8 cellular contexts compared by ENCODE assay signal in genomic region chr11:111446404-111447152, GRCh38.
A peak's percentile ranks its signal among the peaks of the same experiment; 100 is the strongest.
DNase-seq lines count a peak whose midpoint lies in the region; ATAC-seq, FAIRE-seq and TF ChIP-seq lines count a peak whose summit lies in the region.

No MANE protein-coding gene starts in this region.

- H3K9me3 ChIP-seq in right lobe of liver: no peaks in the 10 kb centered on the region

- peak; percentile 92 for DNase-seq in CD1c-positive myeloid dendritic cell (ENCODE audit: extremely low spot score)
- DNase-seq in NCI-H510A treated with DMSO at 0.1 percent for 48 hours (lab: John Stamatoyannopoulos, UW): peak; percentile 97
- peak; percentile 73 for DNase-seq in activated CD4-positive, alpha-beta T cell treated with anti-CD3 and anti-CD28 coated beads for 4 hours
- peak; percentile 70 to 77 (median 76) for DNase-seq in right lobe of liver
- peak; percentile 32 for DNase-seq in stimulated activated CD8-positive, alpha-beta memory T cell treated with anti-CD3 and anti-CD28 coated beads, Interleukin-12 subunit alpha, Interleukin-12 subunit beta, amount 100 ng/mL, for 24 hours (ENCODE audit: extremely low read depth)

- no peaks in the 10 kb centered on the region for H3K36me3 ChIP-seq in right lobe of liver

- TF ChIP-seq POLR2A in right lobe of liver (IDR thresholded peaks at IDR 0.05): no peak

- no peaks in the 10 kb centered on the region for H3K4me1 ChIP-seq in right lobe of liver

- peak; percentile 64 for FAIRE-seq in colon (lab: Jason Lieb, UNC)

- ATAC-seq in GM19372 (IDR thresholded peaks at IDR 0.05; ENCODE audit: low read depth, unreplicated experiment) (peak; percentile 91), HG03460 (IDR thresholded peaks at IDR 0.05; ENCODE audit: unreplicated experiment) (peak; percentile 88), right lobe of liver (peak; percentile 97 to 100 (median 98))

- peak; percentile 67 to 88 (median 72) for TF ChIP-seq CTCF in right lobe of liver (IDR thresholded peaks at IDR 0.05)

- H3K27me3 ChIP-seq in right lobe of liver: no peaks in the 10 kb centered on the region

- intact Hi-C loops in right lobe of liver (cut with DNase I): no loop called here

- WGBS in right lobe of liver (ENCODE audit: insufficient coverage, low coverage, low lambda C conversion rate, missing lambda C conversion rate): 15% methylated on average over 4 of the region's 5 CpGs

- H3K27ac ChIP-seq in right lobe of liver: no peak overlapping the region

- H3K4me3 ChIP-seq in right lobe of liver: no peak overlapping the region

Comparison
In these comparisons a context has a peak if more than half of its experiments do, and no peak if none do; other contexts are left out.
1. DNase-seq: peak in every context shown above with its lines; median percentile 97 in NCI-H510A treated with DMSO at 0.1 percent for 48 hours; 92 in CD1c-positive myeloid dendritic cell; 76 in right lobe of liver; 73 in activated CD4-positive, alpha-beta T cell treated with anti-CD3 and anti-CD28 coated beads for 4 hours; 32 in stimulated activated CD8-positive, alpha-beta memory T cell treated with anti-CD3 and anti-CD28 coated beads, Interleukin-12 subunit alpha, Interleukin-12 subunit beta, amount 100 ng/mL, for 24 hours.